ENCODE assay signal across 19 cellular contexts in the genomic region with DNA sequence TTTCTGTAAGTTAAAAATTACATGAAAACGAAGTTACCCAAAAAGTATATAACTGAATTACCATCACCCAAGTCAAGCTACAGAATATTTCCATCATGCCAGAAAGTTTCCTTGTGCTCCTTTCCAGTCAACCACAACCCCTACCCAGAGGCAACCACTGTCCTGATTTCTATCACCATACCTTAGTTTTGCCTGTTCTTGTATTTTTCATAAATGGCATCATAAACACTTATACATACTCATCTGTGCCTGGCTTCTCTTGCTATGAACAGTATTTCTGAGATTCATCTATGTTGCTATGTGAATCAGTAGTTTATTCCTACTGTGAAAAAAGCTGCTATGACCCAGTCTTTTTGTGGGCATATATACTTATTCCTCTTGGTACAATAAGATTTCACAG. TPM values are rescaled to one million over a fixed set of nuclear protein-coding genes. Genes with fewer than 3 reads are reported as not detected.
DNase-seq lines count a peak whose midpoint lies in the region; ATAC-seq and TF ChIP-seq lines count a peak whose summit lies in the region.
"Had no signal": no experiment of that assay in that cellular context is flagged by ENCODE, and none has a peak within 500 bp of the region (broad histone marks: within the 10 kb centered on the region; RNA-seq: fewer than 3 reads in every experiment).

No MANE protein-coding gene starts in this region.

- H3K27me3 Mint-ChIP-seq in CD8-positive, alpha-beta T cell (ENCODE audit: low read depth) = no peaks in the 10 kb centered on the region
- no peaks in the 10 kb centered on the region for H3K27me3 Mint-ChIP-seq in activated naive CD8-positive, alpha-beta T cell treated with anti-CD3 and anti-CD28 coated beads for 36 hours
- no peaks in the 10 kb centered on the region for H3K27me3 Mint-ChIP-seq in osteocyte (ENCODE audit: unreplicated experiment)

- H3K27me3 ChIP-seq in CD8-positive, alpha-beta T cell (ENCODE audit: insufficient read depth, low read length) = no peaks in the 10 kb centered on the region
- no peaks in the 10 kb centered on the region for H3K27me3 ChIP-seq in spleen (replicated peaks in 1 of 7)
- H3K27me3 ChIP-seq: BLaER1, heart right ventricle, sigmoid colon had no signal

- peaks cover 56% of the 10 kb centered on the region for H3K4me1 ChIP-seq in CD8-positive, alpha-beta T cell (ENCODE audit: insufficient read depth, low read length)
- peaks cover 16 to 100% (median 76%) of the 10 kb centered on the region in 6 donors for H3K4me1 ChIP-seq in spleen

- no peak for TF ChIP-seq POLR2A in spleen (IDR thresholded peaks at IDR 0.05)

- CTCF ChIA-PET in CD8-positive, alpha-beta T cell (lab: Charles Lee) = interaction anchor here (0.6 to 4.4 kb wide), 5 partner anchors 45 to 122 kb away, joined by 3 to 29 read pairs (median 4); a partner anchor contains a TSS

- 78 to 91% (median 83%) methylated on average over 1 of the region's 1 CpG for WGBS in spleen, 5 donors

- H3K36me3 Mint-ChIP-seq in CD8-positive, alpha-beta T cell = peaks cover 41% of the 10 kb centered on the region
- H3K36me3 Mint-ChIP-seq in activated naive CD8-positive, alpha-beta T cell treated with anti-CD3 and anti-CD28 coated beads for 36 hours = peaks cover 39% of the 10 kb centered on the region
- H3K36me3 Mint-ChIP-seq in osteocyte (ENCODE audit: unreplicated experiment) = peaks cover 13% of the 10 kb centered on the region

- POLR2A ChIA-PET in CD8-positive, alpha-beta T cell (lab: Charles Lee) = interaction anchor here (0.8 to 2.1 kb wide), 4 partner anchors 12 to 47 kb away, joined by 3 to 9 read pairs (median 4); no protein-coding TSS in a partner anchor

- H3K36me3 ChIP-seq in CD8-positive, alpha-beta T cell (ENCODE audit: insufficient read depth, low read length) = peaks cover 12% of the 10 kb centered on the region
- H3K36me3 ChIP-seq in spleen = peaks cover 0 to 90% (median 6%) of the 10 kb centered on the region in 6 donors

- peak overlapping the region; percentile 4 for H3K4me3 Mint-ChIP-seq in CD8-positive, alpha-beta T cell
- H3K4me3 Mint-ChIP-seq in activated naive CD8-positive, alpha-beta T cell treated with anti-CD3 and anti-CD28 coated beads for 36 hours = no peak overlapping the region
- no peak overlapping the region for H3K4me3 Mint-ChIP-seq in osteocyte (ENCODE audit: unreplicated experiment)

- no peak for ATAC-seq in CD8-positive, alpha-beta T cell
- no peak for ATAC-seq in GM19351 (IDR thresholded peaks at IDR 0.05; ENCODE audit: unreplicated experiment)
- ATAC-seq: heart right ventricle, Right ventricle myocardium inferior had no signal

- no peak overlapping the region for H3K4me3 ChIP-seq in CD8-positive, alpha-beta T cell (ENCODE audit: low read depth, low read length)
- H3K4me3 ChIP-seq in spleen = peak overlapping the region in 1 of 8 donors; percentile 34
- H3K4me3 ChIP-seq: BLaER1, heart right ventricle, sigmoid colon had no signal

- H3K9me3 Mint-ChIP-seq in CD8-positive, alpha-beta T cell = peaks cover 2% of the 10 kb centered on the region
- H3K9me3 Mint-ChIP-seq in activated naive CD8-positive, alpha-beta T cell treated with anti-CD3 and anti-CD28 coated beads for 36 hours = peaks cover 3% of the 10 kb centered on the region
- no peaks in the 10 kb centered on the region for H3K9me3 Mint-ChIP-seq in osteocyte (ENCODE audit: unreplicated experiment)

- peak; percentile 46 for DNase-seq in activated CD4-positive, alpha-beta T cell treated with anti-CD3 and anti-CD28 coated beads for 48 hours
- DNase-seq in activated CD4-positive, alpha-beta T cell treated with anti-CD3 and anti-CD28 coated beads for 4 hours = no peak
- DNase-seq in CD8-positive, alpha-beta T cell = no peak
- DNase-seq in activated naive CD8-positive, alpha-beta T cell treated with anti-CD3 and anti-CD28 coated beads for 36 hours = peak; percentile 30
- DNase-seq in osteocyte (ENCODE audit: extremely low spot score, unreplicated experiment) (no peak), epidermal melanocyte (ENCODE audit: insufficient read length, low spot score) (no peak), spleen (no peak)
- DNase-seq: amniotic stem cell; DMS53; heart right ventricle; NCI-H1105; NCI-H524 treated with DMSO at 0.1 percent for 48 hours; nucleus accumbens; sigmoid colon; stimulated activated CD4-positive, alpha-beta T cell treated with anti-CD3 and anti-CD28 coated beads, Interleukin-2, amount 100 ng/mL, for 48 hours had no signal

- no peaks in the 10 kb centered on the region for H3K9me3 ChIP-seq in CD8-positive, alpha-beta T cell (ENCODE audit: low read length)
- H3K9me3 ChIP-seq in spleen = no peaks in the 10 kb centered on the region
- H3K9me3 ChIP-seq: BLaER1, heart right ventricle, sigmoid colon had no signal

- intact Hi-C loops in CD8-positive, alpha-beta T cell (cut with DNase I, micrococcal nuclease) = loop anchor here (2.0 to 10.0 kb wide), 3 partner anchors 16 to 914 kb away; a partner anchor contains a TSS
- intact Hi-C loops in spleen (cut with DNase I; ENCODE audit: low total_unique reads) = no loop called here

- H3K27ac Mint-ChIP-seq in CD8-positive, alpha-beta T cell = peak overlapping the region; percentile 79
- peak overlapping the region; percentile 2 for H3K27ac Mint-ChIP-seq in activated naive CD8-positive, alpha-beta T cell treated with anti-CD3 and anti-CD28 coated beads for 36 hours
- peak overlapping the region; percentile 24 for H3K27ac Mint-ChIP-seq in osteocyte (ENCODE audit: unreplicated experiment)

- peaks cover 62% of the 10 kb centered on the region for H3K4me1 Mint-ChIP-seq in CD8-positive, alpha-beta T cell (ENCODE audit: low read depth)
- peaks cover 51% of the 10 kb centered on the region for H3K4me1 Mint-ChIP-seq in activated naive CD8-positive, alpha-beta T cell treated with anti-CD3 and anti-CD28 coated beads for 36 hours
- H3K4me1 Mint-ChIP-seq in osteocyte (ENCODE audit: unreplicated experiment) = peaks cover 63% of the 10 kb centered on the region

- TF ChIP-seq CTCF in CD8-positive, alpha-beta T cell (IDR thresholded peaks at IDR 0.05) = no peak
- TF ChIP-seq CTCF in osteocyte (IDR thresholded peaks at IDR 0.05) (no peak), spleen (IDR thresholded peaks at IDR 0.05 in 8 of 11, conservative IDR thresholded peaks at IDR 0.05 in 3 of 11) (no peak)

- no peak overlapping the region for H3K27ac ChIP-seq in CD8-positive, alpha-beta T cell (ENCODE audit: low read depth, low read length)
- peak overlapping the region in 1 of 8 donors; percentile 4 for H3K27ac ChIP-seq in spleen
- H3K27ac ChIP-seq: BLaER1, sigmoid colon had no signal

RNA-seq across cellular contexts. Expression of a gene that starts 7.4 kb away (rescaled TPM):
- 10 to 100 TPM; 25.7 to 27.1 TPM for total RNA-seq in CD8-positive, alpha-beta T cell
- 100 to 1,000 TPM; 110 TPM for total RNA-seq in activated naive CD8-positive, alpha-beta T cell treated with anti-CD3 and anti-CD28 coated beads for 36 hours
- 108 and 112 TPM in 2 replicates for total RNA-seq in osteocyte
- 100 to 1,000 TPM in 5 of 7 donors, 10 to 100 TPM in 2; 39.9 to 368 (median 241) TPM for total RNA-seq in spleen
- 10 to 100 TPM; 23.8 to 88.9 (median 75.9) TPM for polyA plus RNA-seq in spleen

RNA-seq across cellular contexts. Expression of a gene that starts 55.5 kb away (rescaled TPM):
- 1 to 10 TPM; 1.1 to 1.5 TPM for total RNA-seq in CD8-positive, alpha-beta T cell
- 1 to 10 TPM; 1.8 to 2.0 TPM for total RNA-seq in activated naive CD8-positive, alpha-beta T cell treated with anti-CD3 and anti-CD28 coated beads for 36 hours
- total RNA-seq in osteocyte = 1.3 and 2.5 TPM in 2 replicates
- 1 to 10 TPM in 2 of 7 donors, under 1 TPM in 5; 0.23 to 1.6 (median 0.97) TPM for total RNA-seq in spleen
- 1 to 10 TPM; 2.0 to 4.1 (median 2.7) TPM for polyA plus RNA-seq in spleen
- total RNA-seq: HT1080, Right ventricle myocardium inferior had no signal

Comparison
In these comparisons a context has a peak if more than half of its experiments do, and no peak if none do; other contexts are left out.
1. DNase-seq: peak in activated CD4-positive, alpha-beta T cell treated with anti-CD3 and anti-CD28 coated beads for 48 hours (single experiment) and activated naive CD8-positive, alpha-beta T cell treated with anti-CD3 and anti-CD28 coated beads for 36 hours (single experiment); none in activated CD4-positive, alpha-beta T cell treated with anti-CD3 and anti-CD28 coated beads for 4 hours (0 of 2), CD8-positive, alpha-beta T cell (0 of 7), osteocyte (single experiment), epidermal melanocyte (single experiment) and spleen (single experiment).
2. H3K27ac Mint-ChIP-seq: peak in every context shown above with its lines; median percentile 79 in CD8-positive, alpha-beta T cell; 24 in osteocyte; 2 in activated naive CD8-positive, alpha-beta T cell treated with anti-CD3 and anti-CD28 coated beads for 36 hours.